In the genomic region with DNA sequence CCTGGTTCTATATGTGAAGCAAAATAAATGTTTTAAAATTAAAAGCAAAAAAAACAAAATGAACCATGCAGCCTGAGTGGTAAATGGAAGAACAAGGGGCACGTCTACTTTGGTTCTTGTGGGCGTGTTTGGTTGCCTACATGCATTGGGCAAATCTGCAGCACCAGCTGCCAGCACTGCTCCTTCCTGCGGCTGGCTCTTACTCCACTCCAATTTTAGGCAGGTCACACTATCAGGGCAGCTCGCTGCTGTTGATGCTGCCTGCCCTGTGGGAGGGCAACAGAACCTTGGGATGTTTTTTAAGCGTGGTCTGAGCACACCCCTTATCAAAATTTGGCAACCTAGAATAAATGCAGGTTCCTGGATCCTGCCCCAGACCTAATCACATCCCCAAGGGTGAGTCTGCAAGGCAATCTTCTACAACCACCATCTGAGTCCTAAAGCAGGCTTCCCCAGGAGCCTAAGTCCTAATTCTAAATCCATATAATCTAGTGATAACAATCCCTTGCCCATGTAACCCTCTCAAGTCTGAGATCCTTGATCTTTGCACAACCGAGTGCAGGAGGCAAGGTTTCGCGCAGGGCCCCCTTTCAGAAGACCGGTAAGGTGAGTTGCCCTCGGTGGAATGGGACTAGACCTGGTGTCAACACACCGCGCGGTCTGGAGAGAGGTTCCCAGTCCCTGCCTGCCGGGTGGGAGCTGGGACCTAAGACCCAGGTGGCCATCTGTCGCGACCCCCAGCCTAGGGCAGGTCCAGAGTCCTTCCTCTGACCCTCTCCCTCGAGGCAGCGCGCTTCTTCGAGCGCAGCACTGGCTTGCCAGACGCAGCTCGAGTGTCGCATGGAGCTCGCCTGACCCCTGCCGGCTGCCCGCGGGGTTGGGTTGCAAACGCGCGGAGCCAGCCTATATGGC, we compare ENCODE assay signal across 8 cellular contexts. TPM values are rescaled to one million over a fixed set of nuclear protein-coding genes. Genes with fewer than 3 reads are reported as not detected.
DNase-seq lines count a peak whose midpoint lies in the region; ATAC-seq and TF ChIP-seq lines count a peak whose summit lies in the region.

No MANE protein-coding gene starts in this region.

- intact Hi-C loops in ovary (cut with DNase I) = loop anchor here in 3 of 4 donors (2.0 to 10.0 kb wide), 8 partner anchors 54 to 377 kb away; a partner anchor contains a TSS
- intact Hi-C loops in thyroid gland (cut with DNase I) = loop anchor here (5.0 to 10.0 kb wide), 2 partner anchors 57 to 139 kb away; a partner anchor contains a TSS

- peak; percentile 95 for TF ChIP-seq CTCF in RWPE1 (conservative IDR thresholded peaks at IDR 0.05; ENCODE audit: low read depth)
- peak; percentile 86 to 94 (median 90) for TF ChIP-seq CTCF in ovary (IDR thresholded peaks at IDR 0.05)
- TF ChIP-seq CTCF in thyroid gland (IDR thresholded peaks at IDR 0.05) = peak; percentile 85 to 99 (median 97)

- H3K4me1 ChIP-seq in ovary (ENCODE audit: insufficient read depth) (peaks cover 14% of the 10 kb centered on the region), thyroid gland (peaks cover 23 to 28% of the 10 kb centered on the region in 2 donors)

- ATAC-seq in HG03571 (IDR thresholded peaks at IDR 0.05; ENCODE audit: unreplicated experiment) = peak; percentile 65

- H3K27ac ChIP-seq in RWPE1 (peak overlapping the region; percentile 67), ovary (peak overlapping the region in 1 of 2 donors; percentile 58), thyroid gland (peak overlapping the region; percentile 64 to 95 (median 87))

- H3K36me3 ChIP-seq in ovary (no peaks in the 10 kb centered on the region), thyroid gland (peaks cover 15 to 19% of the 10 kb centered on the region in 2 donors)

- H3K27me3 ChIP-seq in ovary (no peaks in the 10 kb centered on the region), thyroid gland (no peaks in the 10 kb centered on the region)

- no peak overlapping the region for H3K4me3 ChIP-seq in ovary
- no peak overlapping the region for H3K4me3 ChIP-seq in thyroid gland (replicated peaks in 1 of 3)

- WGBS in ovary, 3 donors = 5 to 15% (median 6%) methylated on average over 28 to 31 of the region's 31 CpGs
- WGBS in thyroid gland, 2 donors = 13 to 18% methylated on average over 22 to 30 of the region's 31 CpGs

- no peak for TF ChIP-seq POLR2A in ovary (IDR thresholded peaks at IDR 0.05)
- peak in 1 of 2 donors; percentile 26 for TF ChIP-seq POLR2A in thyroid gland (IDR thresholded peaks at IDR 0.05)

- POLR2A ChIA-PET in RWPE1 (lab: Yijun Ruan, JAX; ENCODE audit: low non-redundant PET) = no interaction called here

- CTCF ChIA-PET in RWPE1 (lab: Yijun Ruan, JAX) = interaction anchor here (0.6 to 2.1 kb wide), 20 partner anchors 9 to 1485 kb away, joined by 3 to 22 read pairs (median 4); a partner anchor contains a TSS

- DNase-seq in NCI-H524 (lab: John Stamatoyannopoulos, UW) (peak; percentile 66 to 75), NCI-H524 treated with DMSO at 0.1 percent for 48 hours (lab: John Stamatoyannopoulos, UW) (no peak), RWPE1 (ENCODE audit: low spot score) (peak; percentile 69), foreskin melanocyte (peak; percentile 45), ovary (peak; percentile 73 to 87 (median 83)), thyroid gland (peak; percentile 81 to 85)
- DNase-seq in activated T-helper 9 cell treated with anti-CD3 and anti-CD28 coated beads, Interleukin-2, amount 50 U/mL, for 16 hours (ENCODE audit: low read depth) = peak; percentile 67

- no peaks in the 10 kb centered on the region for H3K9me3 ChIP-seq in ovary
- no peaks in the 10 kb centered on the region for H3K9me3 ChIP-seq in thyroid gland

- no peak for TF ChIP-seq EP300 in ovary (IDR thresholded peaks at IDR 0.05)

RNA-seq across cellular contexts. Expression of a gene that starts 15.9 kb away (rescaled TPM):
- total RNA-seq in ovary (100 to 1,000 TPM in 1 of 7 donors, 10 to 100 TPM in 6; 51.5 to 105 (median 91.7) TPM), thyroid gland (100 to 1,000 TPM; 393 to 723 (median 539) TPM)
- polyA plus RNA-seq in ovary = 10 to 100 TPM; 53.2 to 98.4 TPM

RNA-seq across cellular contexts. Expression of a gene that starts 19.3 kb away (rescaled TPM):
- total RNA-seq in ovary (10 to 100 TPM; 16.0 to 67.3 (median 45.7) TPM), thyroid gland (10 to 100 TPM; 20.0 to 50.4 (median 35.1) TPM)
- polyA plus RNA-seq in ovary = 10 to 100 TPM; 14.8 to 21.2 TPM

RNA-seq across cellular contexts. Expression of a gene that starts 39.0 kb away (rescaled TPM):
- total RNA-seq in ovary (1 to 10 TPM; 6.0 to 7.9 (median 6.6) TPM), thyroid gland (100 to 1,000 TPM; 216 to 342 (median 251) TPM)
- polyA plus RNA-seq in ovary = 10 to 100 TPM in 1 of 2 donors, 1 to 10 TPM in 1; 5.8 to 10.7 TPM

RNA-seq across cellular contexts. Expression of a gene that starts 49.3 kb away (rescaled TPM):
- 10 to 100 TPM in 6 of 7 donors, 1 to 10 TPM in 1; 8.2 to 28.3 (median 23.8) TPM for total RNA-seq in ovary
- polyA plus RNA-seq in ovary = 10 to 100 TPM; 19.9 to 25.8 TPM
- total RNA-seq in thyroid gland = 10 to 100 TPM; 15.7 to 22.6 (median 20.1) TPM

Comparison
In these comparisons a context has a peak if more than half of its experiments do, and no peak if none do; other contexts are left out.
1. RNA of a gene that starts 39.0 kb away (total RNA-seq): 216 to 342 TPM in thyroid gland; 6.0 to 7.9 TPM in ovary; every median in the first group is over 10 times any median in the second.
2. Peak in every context shown above with its lines, with median percentiles within 50 percentile points of each other: CTCF ChIP-seq.